In the genomic region with DNA sequence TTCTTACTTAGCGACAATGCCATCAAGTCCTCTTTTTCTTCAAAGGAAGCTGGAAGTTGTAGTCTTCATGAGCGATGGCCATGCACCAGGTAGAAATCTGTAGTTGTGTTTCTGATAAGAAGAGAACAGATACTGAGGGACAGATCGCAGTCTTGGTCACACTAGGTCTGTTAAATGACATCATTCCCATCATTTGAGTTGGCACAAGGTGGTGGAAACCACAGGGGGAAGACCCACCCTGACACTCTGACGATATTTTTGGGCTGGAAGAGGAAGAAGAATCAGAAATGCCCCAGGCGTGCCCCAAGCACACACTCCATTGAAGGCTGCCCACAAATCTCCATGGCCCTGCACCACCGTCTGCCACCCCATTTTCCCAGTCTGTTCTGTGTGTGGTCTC, we compare ENCODE assay signal across 15 cellular contexts.
DNase-seq lines count a peak whose midpoint lies in the region; ATAC-seq, FAIRE-seq and TF ChIP-seq lines count a peak whose summit lies in the region.
"Had no signal": no experiment of that assay in that cellular context is flagged by ENCODE, and none has a peak within 500 bp of the region (broad histone marks: within the 10 kb centered on the region; RNA-seq: fewer than 3 reads in every experiment).

No MANE protein-coding gene starts in this region.

- H3K9me3 Mint-ChIP-seq in osteocyte (ENCODE audit: unreplicated experiment) = no peaks in the 10 kb centered on the region

- H3K27ac Mint-ChIP-seq in osteocyte (ENCODE audit: unreplicated experiment) = no peak overlapping the region

- no peaks in the 10 kb centered on the region for H3K4me1 Mint-ChIP-seq in osteocyte (ENCODE audit: unreplicated experiment)

- DNase-seq in kidney tubule cell (ENCODE audit: low spot score) (no peak), frontal cortex (ENCODE audit: low spot score in 2 of 2) (no peak), osteocyte (ENCODE audit: extremely low spot score, unreplicated experiment) (no peak), SK-N-DZ (ENCODE audit: low spot score) (no peak)
- DNase-seq: activated CD4-positive, alpha-beta T cell treated with anti-CD3 and anti-CD28 coated beads, Interleukin-2, amount 50 U/mL, for 1 hour; activated naive CD4-positive, alpha-beta T cell treated with anti-CD3 and anti-CD28 coated beads, Interleukin-2, amount 50 U/mL, for 16 hours; hypothalamus; lower lobe of right lung; thyroid gland had no signal

- no peak overlapping the region for H3K4me3 Mint-ChIP-seq in osteocyte (ENCODE audit: unreplicated experiment)

- no peak for TF ChIP-seq CTCF in osteocyte (IDR thresholded peaks at IDR 0.05)

- peaks cover 14% of the 10 kb centered on the region for H3K27me3 Mint-ChIP-seq in osteocyte (ENCODE audit: unreplicated experiment)

- H3K36me3 Mint-ChIP-seq in osteocyte (ENCODE audit: unreplicated experiment) = no peaks in the 10 kb centered on the region

- FAIRE-seq in frontal cortex (lab: Jason Lieb, UNC) = no peak
- FAIRE-seq: G401.6 had no signal

- ATAC-seq in GM18498 (IDR thresholded peaks at IDR 0.05; ENCODE audit: unreplicated experiment) (peak; percentile 82), GM18870 (IDR thresholded peaks at IDR 0.05; ENCODE audit: unreplicated experiment) (peak; percentile 95), HG02623 (IDR thresholded peaks at IDR 0.05; ENCODE audit: unreplicated experiment) (peak; percentile 71), HG03457 (IDR thresholded peaks at IDR 0.05; ENCODE audit: unreplicated experiment) (peak; percentile 75)
- ATAC-seq: esophagus mucosa, lower lobe of right lung had no signal
